ENCODE assay signal across 18 cellular contexts in the genomic region with DNA sequence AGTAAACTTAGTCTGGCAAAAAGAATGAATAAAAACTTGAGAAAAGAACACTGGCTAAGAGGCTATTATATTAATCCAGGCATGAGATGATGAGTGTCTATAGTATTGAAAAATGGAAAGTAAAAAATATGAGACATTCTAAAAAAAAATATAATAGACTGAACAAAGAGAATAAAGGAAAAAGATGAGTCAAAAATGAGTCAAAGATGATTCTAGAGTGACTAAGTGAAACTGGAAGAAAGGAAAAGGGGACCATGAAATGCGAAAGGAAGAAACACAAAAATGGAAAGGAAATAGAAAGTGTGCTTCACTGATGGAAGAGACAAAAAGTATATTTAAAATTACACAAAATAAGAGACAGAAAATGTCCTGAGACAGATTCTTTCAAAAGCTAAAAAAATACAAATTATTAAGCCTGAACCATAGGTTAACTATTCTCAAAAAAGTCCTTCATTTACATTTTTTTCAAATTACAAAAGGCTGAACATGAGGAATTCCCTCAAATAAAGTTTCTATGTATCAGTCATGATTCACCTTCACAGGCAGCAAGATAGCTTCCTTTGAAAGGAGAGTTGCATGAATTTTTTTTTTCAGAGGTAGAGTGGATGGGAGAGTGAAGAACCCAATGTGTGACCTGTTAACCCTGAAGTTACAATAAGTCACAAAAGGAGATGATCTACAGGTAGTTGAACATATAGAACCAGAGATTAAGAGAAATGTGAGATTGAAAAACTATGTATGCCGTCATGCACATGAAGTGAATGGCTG.
DNase-seq lines count a peak whose midpoint lies in the region; ATAC-seq and TF ChIP-seq lines count a peak whose summit lies in the region.
"Had no signal": no experiment of that assay in that cellular context is flagged by ENCODE, and none has a peak within 500 bp of the region (broad histone marks: within the 10 kb centered on the region; RNA-seq: fewer than 3 reads in every experiment).

No MANE protein-coding gene starts in this region.

- peaks cover 10% of the 10 kb centered on the region for H3K4me1 Mint-ChIP-seq in activated CD4-positive, alpha-beta memory T cell treated with anti-CD3 and anti-CD28 coated beads for 36 hours (ENCODE audit: low read depth)

- H3K27ac Mint-ChIP-seq in activated naive CD4-positive, alpha-beta T cell treated with anti-CD3 and anti-CD28 coated beads, Interleukin-2, amount 50 U/mL, for 72 hours = no peak overlapping the region
- H3K27ac Mint-ChIP-seq in activated CD4-positive, alpha-beta memory T cell treated with anti-CD3 and anti-CD28 coated beads for 36 hours = no peak overlapping the region
- H3K27ac Mint-ChIP-seq: mesothelial cell of epicardium; T-helper 2 cell treated with Interferon-gamma antibody and Interleukin-4, amounts not matched to agents 5 μg/mL and 100 μg/mL, for 36 hours had no signal

- peak; percentile 64 to 93 for ATAC-seq in activated naive CD4-positive, alpha-beta T cell treated with anti-CD3 and anti-CD28 coated beads, Interleukin-2, amount 50 U/mL, for 72 hours
- peak; percentile 91 for ATAC-seq in RWPE2 (ENCODE audit: low read depth)
- ATAC-seq: sciatic nerve had no signal

- intact Hi-C loops in activated CD4-positive, alpha-beta memory T cell treated with anti-CD3 and anti-CD28 coated beads for 36 hours (cut with micrococcal nuclease) = loop anchor here (10.0 kb wide), 1 partner anchor 1004 kb away; no protein-coding TSS in a partner anchor

- H3K9ac ChIP-seq in fibroblast of lung (ENCODE audit: insufficient read depth, low read length) = no peak overlapping the region

- CTCF ChIA-PET in activated CD4-positive, alpha-beta memory T cell treated with anti-CD3 and anti-CD28 coated beads for 36 hours (lab: Charles Lee) = no interaction called here

- POLR2A ChIA-PET in activated CD4-positive, alpha-beta memory T cell treated with anti-CD3 and anti-CD28 coated beads for 36 hours (lab: Charles Lee) = no interaction called here

- H3K27ac ChIP-seq in RWPE2 (ENCODE audit: poor library complexity, severe bottlenecking) (peak overlapping the region; percentile 81), fibroblast of lung (ENCODE audit: insufficient read depth, low read length) (no peak overlapping the region)
- H3K27ac ChIP-seq: cardiac muscle cell, neutrophil had no signal

- no peak overlapping the region for H3K4me3 Mint-ChIP-seq in activated CD4-positive, alpha-beta memory T cell treated with anti-CD3 and anti-CD28 coated beads for 36 hours
- H3K4me3 Mint-ChIP-seq: mesothelial cell of epicardium; T-helper 2 cell treated with Interferon-gamma antibody and Interleukin-4, amounts not matched to agents 5 μg/mL and 100 μg/mL, for 36 hours had no signal

- H3K79me2 ChIP-seq in fibroblast of lung (ENCODE audit: control insufficient read depth, insufficient read depth, low read length) = no peaks in the 10 kb centered on the region

- no peaks in the 10 kb centered on the region for H4K20me1 ChIP-seq in fibroblast of lung (ENCODE audit: control insufficient read depth, extremely low read depth, insufficient read depth, low read length)

- no peaks in the 10 kb centered on the region for H3K36me3 ChIP-seq in RWPE2 (ENCODE audit: low read depth)
- no peaks in the 10 kb centered on the region for H3K36me3 ChIP-seq in fibroblast of lung (ENCODE audit: control insufficient read depth, insufficient read depth, low read length)
- H3K36me3 ChIP-seq: cardiac muscle cell, neutrophil had no signal

- peaks cover 18% of the 10 kb centered on the region for H3K4me1 ChIP-seq in RWPE2 (ENCODE audit: insufficient read depth, poor library complexity, severe bottlenecking)
- H3K4me1 ChIP-seq in fibroblast of lung (ENCODE audit: control insufficient read depth, extremely low read depth, insufficient read depth, low read length) = no peaks in the 10 kb centered on the region

- H3K4me2 ChIP-seq in fibroblast of lung (ENCODE audit: extremely low read depth, insufficient read depth, low read length) = no peak overlapping the region

- no peaks in the 10 kb centered on the region for H3K9me3 Mint-ChIP-seq in activated naive CD4-positive, alpha-beta T cell treated with anti-CD3 and anti-CD28 coated beads, Interleukin-2, amount 50 U/mL, for 72 hours
- H3K9me3 Mint-ChIP-seq in activated CD4-positive, alpha-beta memory T cell treated with anti-CD3 and anti-CD28 coated beads for 36 hours = peaks cover 5% of the 10 kb centered on the region
- H3K9me3 Mint-ChIP-seq: T-helper 2 cell treated with Interferon-gamma antibody and Interleukin-4, amounts not matched to agents 5 μg/mL and 100 μg/mL, for 36 hours had no signal

- H3K36me3 Mint-ChIP-seq in activated naive CD4-positive, alpha-beta T cell treated with anti-CD3 and anti-CD28 coated beads, Interleukin-2, amount 50 U/mL, for 72 hours = no peaks in the 10 kb centered on the region
- no peaks in the 10 kb centered on the region for H3K36me3 Mint-ChIP-seq in activated CD4-positive, alpha-beta memory T cell treated with anti-CD3 and anti-CD28 coated beads for 36 hours
- H3K36me3 Mint-ChIP-seq: mesothelial cell of epicardium had no signal

- H3K27me3 Mint-ChIP-seq in activated CD4-positive, alpha-beta memory T cell treated with anti-CD3 and anti-CD28 coated beads for 36 hours = peaks cover 19% of the 10 kb centered on the region

- H3K9me3 ChIP-seq in RWPE2 (ENCODE audit: severe bottlenecking) (no peaks in the 10 kb centered on the region), fibroblast of lung (ENCODE audit: control insufficient read depth, insufficient read depth, low read depth, low read length) (no peaks in the 10 kb centered on the region)
- H3K9me3 ChIP-seq: neutrophil had no signal

- H2AFZ ChIP-seq in fibroblast of lung (ENCODE audit: low read length) = no peak overlapping the region

- H3K27me3 ChIP-seq in RWPE2 (ENCODE audit: insufficient read depth, poor library complexity, severe bottlenecking) (no peaks in the 10 kb centered on the region), fibroblast of lung (ENCODE audit: control insufficient read depth, insufficient read depth, low read length) (no peaks in the 10 kb centered on the region)
- H3K27me3 ChIP-seq: neutrophil had no signal

- H3K4me3 ChIP-seq in RWPE2 (ENCODE audit: severe bottlenecking) (no peak overlapping the region), fibroblast of lung (replicated peaks in 1 of 4; ENCODE audit: control extremely low read depth in 1 of 4, insufficient read depth in 1 of 4, low read depth in 3 of 4, low read length in 4 of 4) (no peak overlapping the region)
- H3K4me3 ChIP-seq: cardiac muscle cell had no signal

- no peak for DNase-seq in activated naive CD4-positive, alpha-beta T cell treated with anti-CD3 and anti-CD28 coated beads, Interleukin-2, amount 50 U/mL, for 72 hours (ENCODE audit: low spot score in 2 of 2)
- DNase-seq in activated naive CD4-positive, alpha-beta T cell treated with anti-CD3 and anti-CD28 coated beads, Interleukin-2, amount 50 U/mL, for 16 hours = no peak
- DNase-seq in RWPE2 (ENCODE audit: low spot score) = no peak
- DNase-seq in fibroblast of lung (ENCODE audit: low read depth in 2 of 2) = peak; percentile 6 to 46
- peak; percentile 30 for DNase-seq in stromal cell of bone marrow (ENCODE audit: low read depth)
- DNase-seq in activated CD4-positive, alpha-beta memory T cell treated with anti-CD3 and anti-CD28 coated beads for 36 hours = no peak
- no peak for DNase-seq in activated CD8-positive, alpha-beta memory T cell treated with anti-CD3 and anti-CD28 coated beads, Interleukin-2, amount 50 U/mL, for 4 hours
- no peak for DNase-seq in cortex of kidney (lab: John Stamatoyannopoulos, UW)
- DNase-seq: effector CD8-positive, alpha-beta T cell; NCI-H2081; SHP77; stimulated activated CD4-positive, alpha-beta T cell treated with anti-CD3 and anti-CD28 coated beads, Interleukin-4, amount 100 ng/mL, for 4 hours; trophoblast cell had no signal

- TF ChIP-seq CTCF in RWPE2 (IDR thresholded peaks at IDR 0.05; ENCODE audit: poor library complexity, severe bottlenecking) = no peak
- no peak for TF ChIP-seq CTCF in fibroblast of lung (conservative IDR thresholded peaks at IDR 0.05 in 1 of 2, IDR thresholded peaks at IDR 0.05 in 1 of 2; ENCODE audit: low read depth in 1 of 2, low read length in 2 of 2)

Comparison
In these comparisons a context has a peak if more than half of its experiments do, and no peak if none do; other contexts are left out.
1. DNase-seq: peak in fibroblast of lung (2 of 2) and stromal cell of bone marrow (single experiment); none in activated naive CD4-positive, alpha-beta T cell treated with anti-CD3 and anti-CD28 coated beads, Interleukin-2, amount 50 U/mL, for 72 hours (0 of 2), activated naive CD4-positive, alpha-beta T cell treated with anti-CD3 and anti-CD28 coated beads, Interleukin-2, amount 50 U/mL, for 16 hours (single experiment), RWPE2 (single experiment), activated CD4-positive, alpha-beta memory T cell treated with anti-CD3 and anti-CD28 coated beads for 36 hours (single experiment), activated CD8-positive, alpha-beta memory T cell treated with anti-CD3 and anti-CD28 coated beads, Interleukin-2, amount 50 U/mL, for 4 hours (single experiment) and cortex of kidney (single experiment).